Comparison of ENCODE assay signal across 18 cellular contexts in genomic region chr4:28229092-28229491, GRCh38.
DNase-seq lines count a peak whose midpoint lies in the region; ATAC-seq and TF ChIP-seq lines count a peak whose summit lies in the region.
"Had no signal": no experiment of that assay in that cellular context is flagged by ENCODE, and none has a peak within 500 bp of the region (broad histone marks: within the 10 kb centered on the region; RNA-seq: fewer than 3 reads in every experiment).

No MANE protein-coding gene starts in this region.

- H3K4me3 Mint-ChIP-seq in mesothelial cell of epicardium (no peak overlapping the region), T-cell (no peak overlapping the region)
- H3K4me3 Mint-ChIP-seq: T-helper 2 cell treated with Interferon-gamma antibody and Interleukin-4, amounts not matched to agents 5 μg/mL and 100 μg/mL, for 36 hours had no signal

- no peak for TF ChIP-seq CTCF in RWPE2 (IDR thresholded peaks at IDR 0.05; ENCODE audit: poor library complexity, severe bottlenecking)
- no peak for TF ChIP-seq CTCF in mesothelial cell of epicardium (IDR thresholded peaks at IDR 0.05; ENCODE audit: unreplicated experiment)

- H3K27ac ChIP-seq in RWPE2 (ENCODE audit: poor library complexity, severe bottlenecking) = peak overlapping the region; percentile 47
- peak overlapping the region; percentile 55 for H3K27ac ChIP-seq in trophoblast cell (ENCODE audit: low read depth, low read length)
- H3K27ac ChIP-seq: ascending aorta, C4-2B, prostate gland, upper lobe of left lung had no signal

- H2AFZ ChIP-seq in trophoblast cell (ENCODE audit: insufficient read depth, low read length, poor library complexity) = no peak overlapping the region

- no peaks in the 10 kb centered on the region for H3K36me3 Mint-ChIP-seq in mesothelial cell of epicardium
- no peaks in the 10 kb centered on the region for H3K36me3 Mint-ChIP-seq in T-cell

- no peak overlapping the region for H3K18ac ChIP-seq in trophoblast cell (ENCODE audit: low read length)

- DNase-seq in GM03348 (ENCODE audit: low spot score) = peak; percentile 42
- DNase-seq in RWPE2 (ENCODE audit: low spot score) = no peak
- DNase-seq in fibroblast of peridontal ligament (ENCODE audit: extremely low read depth) = peak; percentile 6
- DNase-seq in trophoblast cell = no peak
- DNase-seq in mesothelial cell of epicardium (ENCODE audit: low spot score in 2 of 2, unreplicated experiment in 2 of 2) = no peak
- DNase-seq in T-cell = no peak
- DNase-seq: effector CD4-positive, alpha-beta T cell; Kasumi-1; NCI-H526 treated with DMSO at 0.1 percent for 48 hours; stimulated activated CD4-positive, alpha-beta T cell treated with anti-CD3 and anti-CD28 coated beads, Interleukin-2, amount 100 ng/mL, for 24 hours; stimulated activated CD8-positive, alpha-beta memory T cell treated with anti-CD3 and anti-CD28 coated beads, Interleukin-4, amount 100 ng/mL, for 48 hours; upper lobe of left lung had no signal

- no peak overlapping the region for H3K4ac ChIP-seq in trophoblast cell (ENCODE audit: low read depth, low read length)

- POLR2A ChIA-PET in T-cell (lab: Charles Lee) = no interaction called here

- no peak overlapping the region for H3K23ac ChIP-seq in trophoblast cell (ENCODE audit: low read length)

- no peaks in the 10 kb centered on the region for H3K9me3 Mint-ChIP-seq in mesothelial cell of epicardium
- peaks cover 7 to 11% (median 10%) of the 10 kb centered on the region in 3 donors for H3K9me3 Mint-ChIP-seq in T-cell

- H2BK5ac ChIP-seq in trophoblast cell (ENCODE audit: low read depth, low read length, poor library complexity) = peak overlapping the region; percentile 79

- H2BK12ac ChIP-seq in trophoblast cell (ENCODE audit: low read length) = peak overlapping the region; percentile 76

- H3K14ac ChIP-seq in trophoblast cell (ENCODE audit: low read length) = no peak overlapping the region

- H3K4me1 Mint-ChIP-seq in mesothelial cell of epicardium (peaks cover 18% of the 10 kb centered on the region), T-cell (no peaks in the 10 kb centered on the region)

- no peak overlapping the region for H4K8ac ChIP-seq in trophoblast cell (ENCODE audit: low read depth, low read length)

- no peaks in the 10 kb centered on the region for H3K9me3 ChIP-seq in RWPE2 (ENCODE audit: severe bottlenecking)
- H3K9me3 ChIP-seq in trophoblast cell (ENCODE audit: insufficient read depth, low read depth, low read length) = no peaks in the 10 kb centered on the region
- H3K9me3 ChIP-seq: ascending aorta, prostate gland, upper lobe of left lung had no signal

- no peaks in the 10 kb centered on the region for H3K79me2 ChIP-seq in trophoblast cell (ENCODE audit: control insufficient read depth, insufficient read depth, low read length, poor library complexity)

- H3K27me3 ChIP-seq in RWPE2 (ENCODE audit: insufficient read depth, poor library complexity, severe bottlenecking) (no peaks in the 10 kb centered on the region), trophoblast cell (ENCODE audit: insufficient read depth, low read length) (no peaks in the 10 kb centered on the region)
- H3K27me3 ChIP-seq: ascending aorta, upper lobe of left lung had no signal

- WGBS in trophoblast cell (ENCODE audit: extremely low coverage, insufficient coverage, insufficient read length) = no CpG with 5 or more reads among the region's 1 CpG

- H3K4me1 ChIP-seq in RWPE2 (ENCODE audit: insufficient read depth, poor library complexity, severe bottlenecking) (peaks cover 15% of the 10 kb centered on the region), trophoblast cell (ENCODE audit: control insufficient read depth in 1 of 2, insufficient read depth in 2 of 2, low read length in 2 of 2) (peaks cover 0 to 6% of the 10 kb centered on the region in 2 experiments)
- H3K4me1 ChIP-seq: ascending aorta, prostate gland, upper lobe of left lung had no signal

- no peak overlapping the region for H3K9ac ChIP-seq in trophoblast cell (ENCODE audit: low read length)

- ATAC-seq in RWPE2 (ENCODE audit: low read depth) (peak; percentile 70), GM18502 (IDR thresholded peaks at IDR 0.05; ENCODE audit: poor library complexity, unreplicated experiment) (no peak), GM19395 (IDR thresholded peaks at IDR 0.05; ENCODE audit: unreplicated experiment) (no peak), T-cell (replicated peaks in 1 of 4) (no peak)

- peaks cover 14% of the 10 kb centered on the region for H3K79me1 ChIP-seq in trophoblast cell (ENCODE audit: low read length)

- no peak overlapping the region for H3K4me2 ChIP-seq in trophoblast cell (ENCODE audit: low read length)

- no peak overlapping the region for H4K12ac ChIP-seq in trophoblast cell (ENCODE audit: low read depth, low read length)

- H3K4me3 ChIP-seq in RWPE2 (ENCODE audit: severe bottlenecking) = no peak overlapping the region
- H3K4me3 ChIP-seq in trophoblast cell (ENCODE audit: low read depth, low read length) = no peak overlapping the region
- H3K4me3 ChIP-seq: ascending aorta, prostate gland, upper lobe of left lung had no signal

- H3K27ac Mint-ChIP-seq in mesothelial cell of epicardium = no peak overlapping the region
- no peak overlapping the region for H3K27ac Mint-ChIP-seq in T-cell
- H3K27ac Mint-ChIP-seq: T-helper 2 cell treated with Interferon-gamma antibody and Interleukin-4, amounts not matched to agents 5 μg/mL and 100 μg/mL, for 36 hours had no signal

- H4K91ac ChIP-seq in trophoblast cell (ENCODE audit: low read depth, low read length) = no peak overlapping the region

- H3K36me3 ChIP-seq in RWPE2 (ENCODE audit: low read depth) = no peaks in the 10 kb centered on the region
- no peaks in the 10 kb centered on the region for H3K36me3 ChIP-seq in trophoblast cell (ENCODE audit: control insufficient read depth in 1 of 2, insufficient read depth in 2 of 2, low read length in 2 of 2)
- H3K36me3 ChIP-seq: ascending aorta, prostate gland, upper lobe of left lung had no signal

- no peak overlapping the region for H2AK5ac ChIP-seq in trophoblast cell (ENCODE audit: low read length)

- H3K27me3 Mint-ChIP-seq in mesothelial cell of epicardium (ENCODE audit: low read depth) (no peaks in the 10 kb centered on the region), T-cell (no peaks in the 10 kb centered on the region)

- CTCF ChIA-PET in T-cell (lab: Charles Lee) = no interaction called here

- H2BK120ac ChIP-seq in trophoblast cell (ENCODE audit: insufficient read depth, low read length, poor library complexity) = peak overlapping the region; percentile 72

Comparison
In these comparisons a context has a peak if more than half of its experiments do, and no peak if none do; other contexts are left out.
1. DNase-seq: peak in GM03348 (single experiment) and fibroblast of peridontal ligament (single experiment); none in RWPE2 (single experiment), trophoblast cell (0 of 2), mesothelial cell of epicardium (0 of 2) and T-cell (0 of 34).